8 cellular contexts compared by ENCODE assay signal in the genomic region with DNA sequence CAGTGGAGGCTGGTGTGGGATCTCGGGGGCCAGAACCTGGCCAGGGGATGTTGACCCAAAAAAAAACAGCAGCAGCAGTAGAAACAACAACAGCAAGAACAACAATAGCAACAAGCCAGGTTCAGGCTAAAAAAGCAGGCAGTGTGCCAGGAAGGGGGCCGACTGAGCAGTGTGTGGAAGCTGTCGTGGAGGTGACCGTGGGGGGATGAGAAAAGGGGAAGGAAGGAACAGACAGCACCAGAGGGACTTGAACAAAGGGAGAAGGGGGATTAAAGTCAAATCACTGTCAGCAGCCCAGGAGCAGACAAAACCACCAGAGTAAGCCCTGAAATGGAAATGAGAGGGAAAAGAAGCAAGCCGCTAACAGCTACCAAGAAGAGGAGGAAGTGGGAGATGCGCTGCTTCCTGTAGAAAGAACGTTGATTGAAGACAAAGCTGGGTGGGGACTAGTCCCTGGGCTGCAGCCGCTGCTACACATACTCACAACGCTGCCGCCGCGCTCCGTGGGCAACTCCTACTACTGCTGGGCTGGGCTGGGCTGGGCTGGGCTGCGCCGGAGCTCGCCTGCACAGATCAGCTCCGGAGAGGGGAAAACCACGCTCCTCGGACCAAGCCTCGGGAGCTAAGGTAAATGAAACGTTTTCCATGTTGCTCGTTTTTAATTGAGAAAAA. TPM values are rescaled to one million over a fixed set of nuclear protein-coding genes. Genes with fewer than 3 reads are reported as not detected.
DNase-seq lines count a peak whose midpoint lies in the region; ATAC-seq, FAIRE-seq and TF ChIP-seq lines count a peak whose summit lies in the region.

A gene (plus strand): TSS at position 449 of the 672 bp plus-strand sequence. CDS start 90,067 bp downstream, outside the sequence.

- peak within 1 kb of the TSS; percentile 68 for H2AFZ ChIP-seq in hepatocyte

- H3K27me3 ChIP-seq in ascending aorta: no peaks in the 10 kb centered on the region
- peaks cover 16% of the 10 kb centered on the region for H3K27me3 ChIP-seq in hepatocyte
- H3K27me3 ChIP-seq in aorta (ENCODE audit: control insufficient read depth in 1 of 2, insufficient read depth in 2 of 2, low read length in 1 of 2): no peaks in the 10 kb centered on the region

- H3K9me3 ChIP-seq in ascending aorta: no peaks in the 10 kb centered on the region
- no peaks in the 10 kb centered on the region for H3K9me3 ChIP-seq in hepatocyte (ENCODE audit: low read depth)
- no peaks in the 10 kb centered on the region for H3K9me3 ChIP-seq in aorta (ENCODE audit: control insufficient read depth, low read length)

- TF ChIP-seq CTCF in ascending aorta (IDR thresholded peaks at IDR 0.05) (no peak), hepatocyte (IDR thresholded peaks at IDR 0.05; ENCODE audit: poor library complexity) (no peak), retinal pigment epithelial cell (conservative IDR thresholded peaks at IDR 0.05; ENCODE audit: low read depth, low read length) (no peak)

- no peak for DNase-seq in GM12891 (ENCODE audit: insufficient read length, low spot score)
- DNase-seq in NCI-H146 (lab: John Stamatoyannopoulos, UW): peak; percentile 90
- DNase-seq in T-helper 22 cell (ENCODE audit: low read depth): peak; percentile 73
- peak; percentile 38 to 82 for DNase-seq in ascending aorta (ENCODE audit: low spot score in 2 of 2)
- DNase-seq in hepatocyte (ENCODE audit: low spot score): peak; percentile 85
- no peak for DNase-seq in retinal pigment epithelial cell (ENCODE audit: low read depth)
- peak; percentile 90 to 91 for DNase-seq in aorta

- peak; percentile 93 for TF ChIP-seq POLR2A in GM12891 (IDR thresholded peaks at IDR 0.05; ENCODE audit: low read depth, low read length)

- no peaks in the 10 kb centered on the region for H3K36me3 ChIP-seq in ascending aorta
- no peaks in the 10 kb centered on the region for H3K36me3 ChIP-seq in hepatocyte (replicated peaks; ENCODE audit: insufficient read depth, low read depth)
- no peaks in the 10 kb centered on the region for H3K36me3 ChIP-seq in aorta (ENCODE audit: control insufficient read depth in 1 of 2, insufficient read depth in 2 of 2, low read length in 1 of 2)

- intact Hi-C loops in ascending aorta (cut with DNase I) (no loop called here), aorta (cut with DNase I) (no loop called here)

- no peak within 1 kb of the TSS for H3K27ac ChIP-seq in ascending aorta
- peak within 1 kb of the TSS; percentile 70 for H3K27ac ChIP-seq in hepatocyte
- no peak within 1 kb of the TSS for H3K27ac ChIP-seq in aorta (ENCODE audit: low read depth in 1 of 2, low read length in 2 of 2)

- peak within 1 kb of the TSS; percentile 81 for H3K4me2 ChIP-seq in hepatocyte

- H3K4me3 ChIP-seq in ascending aorta (peak within 1 kb of the TSS; percentile 51 to 57), hepatocyte (peak within 1 kb of the TSS; percentile 56), retinal pigment epithelial cell (ENCODE audit: low read length) (peak within 1 kb of the TSS; percentile 54), aorta (ENCODE audit: low read length in 2 of 2) (peak within 1 kb of the TSS in 1 of 2 donors; percentile 31)

- 11% methylated on average over 22 of the region's 22 CpGs for WGBS in hepatocyte (ENCODE audit: low lambda C conversion rate, missing lambda C conversion rate)
- WGBS in aorta, 2 donors: 2 to 3% methylated on average over 19 to 22 of the region's 22 CpGs

- no peaks in the 10 kb centered on the region for H3K9me2 ChIP-seq in hepatocyte (replicated peaks; ENCODE audit: insufficient read depth)

- peaks cover 9% of the 10 kb centered on the region for H3K79me2 ChIP-seq in hepatocyte

- H3K4me1 ChIP-seq in ascending aorta: no peaks in the 10 kb centered on the region
- peaks cover 6% of the 10 kb centered on the region for H3K4me1 ChIP-seq in hepatocyte (ENCODE audit: insufficient read depth)
- peaks cover 0 to 6% of the 10 kb centered on the region in 2 donors for H3K4me1 ChIP-seq in aorta (ENCODE audit: control insufficient read depth in 1 of 2, insufficient read depth in 2 of 2, low read length in 2 of 2)

- peak; percentile 99 for FAIRE-seq in GM12891 (lab: Jason Lieb, UNC)

- ATAC-seq in HG02759 (IDR thresholded peaks at IDR 0.05; ENCODE audit: unreplicated experiment): peak; percentile 94
- ATAC-seq in aorta (ENCODE audit: low FRiP score): peak; percentile 94

- H4K20me1 ChIP-seq in hepatocyte (ENCODE audit: insufficient read depth, poor library complexity, severe bottlenecking): no peaks in the 10 kb centered on the region

TF ChIP-seq in GM12891, 5 proteins besides CTCF, POLR2A, EP300 and RAD21:
- TF ChIP-seq POLR2AphosphoS5 (IDR thresholded peaks at IDR 0.05; ENCODE audit: low read depth, low read length) (peak; percentile 92), POU2F2 (IDR thresholded peaks at IDR 0.05; ENCODE audit: low read depth, low read length) (peak; percentile 62; the same call in 1 of the 2 replicates), SPI1 (IDR thresholded peaks at IDR 0.05; ENCODE audit: low read depth, low read length) (peak; percentile 92), TAF1 (IDR thresholded peaks at IDR 0.05; ENCODE audit: low read depth, low read length) (peak; percentile 88), PAX5 (IDR thresholded peaks at IDR 0.05; ENCODE audit: insufficient read depth, low read length, severe bottlenecking) (no peak)

RNA-seq across cellular contexts. Expression of the gene that starts here (rescaled TPM):
- polyA plus RNA-seq in GM12891 (2012; ENCODE audit: low read depth, missing spikeins): 33.6 TPM
- total RNA-seq in ascending aorta (11.4 TPM), hepatocyte (9.0 and 13.7 TPM in 2 replicates), aorta (10 to 100 TPM; 15.0 to 31.9 TPM)
- polyA plus RNA-seq in hepatocyte (5.0 and 6.6 TPM in 2 replicates), aorta (10 to 100 TPM in 1 of 2 donors, 1 to 10 TPM in 1; 5.3 to 10.0 TPM)

Comparison
In these comparisons a context has a peak if more than half of its experiments do, and no peak if none do; other contexts are left out.
1. DNase-seq: peak in NCI-H146 (single experiment), T-helper 22 cell (single experiment), ascending aorta (2 of 2), hepatocyte (single experiment) and aorta (2 of 2); none in GM12891 (single experiment) and retinal pigment epithelial cell (single experiment).